Comparison of ENCODE assay signal across 1 cellular context in the genomic region with DNA sequence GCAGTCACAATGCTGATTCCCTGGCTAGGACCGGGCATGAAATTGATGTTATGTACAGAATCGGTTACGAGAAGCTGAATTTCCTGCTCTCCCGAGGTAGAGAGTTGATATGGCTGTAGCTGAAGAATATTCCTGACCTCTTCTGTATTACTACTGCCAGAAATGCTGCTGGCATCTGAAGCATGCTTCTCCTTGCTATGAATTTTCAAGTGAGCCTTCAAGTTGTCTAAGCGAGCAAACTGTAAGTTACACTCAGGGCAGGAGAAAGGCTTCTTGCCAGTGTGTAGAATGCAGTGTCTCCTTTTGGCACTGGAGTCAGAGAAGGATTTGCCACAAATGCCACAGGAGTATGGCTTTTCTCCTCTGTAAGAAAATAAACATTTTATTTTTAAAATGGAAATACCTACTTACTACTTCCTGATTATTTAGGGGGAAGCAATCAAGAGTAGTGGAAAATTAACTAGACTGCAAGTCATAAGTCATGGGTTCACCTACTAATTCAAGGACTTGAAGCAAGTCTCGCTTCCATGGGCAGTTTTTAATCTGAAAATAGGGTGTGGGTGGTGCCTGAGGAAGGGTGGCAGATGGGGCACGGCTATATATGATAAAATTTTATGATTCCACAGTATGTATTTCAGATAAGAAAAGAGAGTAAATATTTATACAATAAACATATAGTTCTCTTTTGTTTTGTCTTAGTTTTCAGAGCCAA.
TF ChIP-seq lines count a peak whose summit lies in the region.

No MANE protein-coding gene starts in this region.

TF ChIP-seq in IMR-90, 13 proteins besides CTCF, POLR2A, EP300 and RAD21:
- TF ChIP-seq FOS (IDR thresholded peaks at IDR 0.05; ENCODE audit: low read depth, low read length) (no peak), RCOR1 (IDR thresholded peaks at IDR 0.05; ENCODE audit: insufficient replicate concordance, low read length) (no peak), MXI1 (IDR thresholded peaks at IDR 0.05; ENCODE audit: borderline replicate concordance, low read depth, low read length) (no peak), MAFK (IDR thresholded peaks at IDR 0.05; ENCODE audit: low read depth, low read length) (no peak)
